ENCODE assay signal across 9 cellular contexts in the genomic region with DNA sequence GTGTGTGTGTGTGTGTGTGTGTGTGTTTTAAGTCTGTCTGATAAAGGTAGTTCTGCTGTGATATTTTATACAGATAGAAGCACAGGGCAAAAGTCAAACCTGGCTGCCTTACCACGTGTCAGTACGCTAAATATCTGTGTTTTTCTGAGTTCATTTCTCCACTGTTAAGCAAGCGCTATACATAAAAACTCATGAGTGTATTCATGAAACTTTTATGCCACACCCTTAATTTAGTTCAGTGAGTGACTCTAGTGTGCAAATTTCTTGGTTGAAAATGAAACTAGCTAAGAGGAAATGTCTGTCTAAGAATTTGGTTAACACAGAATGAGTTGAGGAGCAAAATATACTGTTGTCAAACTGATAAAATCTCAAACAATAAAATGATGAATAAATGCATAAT. TPM values are rescaled to one million over a fixed set of nuclear protein-coding genes. Genes with fewer than 3 reads are reported as not detected.
A peak's percentile ranks its signal among the peaks of the same experiment; 100 is the strongest.
DNase-seq lines count a peak whose midpoint lies in the region; ATAC-seq, FAIRE-seq and TF ChIP-seq lines count a peak whose summit lies in the region.
"Had no signal": no experiment of that assay in that cellular context is flagged by ENCODE, and none has a peak within 500 bp of the region (broad histone marks: within the 10 kb centered on the region; RNA-seq: fewer than 3 reads in every experiment).

No MANE protein-coding gene starts in this region.

- no peaks in the 10 kb centered on the region for H3K36me3 ChIP-seq in breast epithelium

- intact Hi-C loops in Right ventricle myocardium superior (cut with DNase I) (no loop called here), breast epithelium (cut with DNase I; ENCODE audit: low total_unique reads) (no loop called here)

- no peak overlapping the region for H3K27ac ChIP-seq in breast epithelium
- H3K27ac ChIP-seq: epithelial cell of prostate had no signal

- DNase-seq in GM18507 (ENCODE audit: extremely low spot score, insufficient read length, low read depth) (peak; percentile 33), left lobe of liver (ENCODE audit: low spot score) (no peak), DMS 273 treated with DMSO at 0.1 percent for 48 hours (lab: John Stamatoyannopoulos, UW) (no peak), NCI-H1417 treated with DMSO at 0.1 percent for 48 hours (lab: John Stamatoyannopoulos, UW) (no peak), Right ventricle myocardium superior (no peak), breast epithelium (ENCODE audit: low spot score in 2 of 2) (no peak)

- H3K4me3 ChIP-seq in breast epithelium, result no peak overlapping the region

- no peaks in the 10 kb centered on the region for H3K9me3 ChIP-seq in breast epithelium

- peak; percentile 96 for ATAC-seq in GM21529 (IDR thresholded peaks at IDR 0.05; ENCODE audit: unreplicated experiment)
- peak; percentile 78 for ATAC-seq in HG03575 (IDR thresholded peaks at IDR 0.05; ENCODE audit: extremely low read depth, insufficient number of reproducible peaks, low FRiP score, unreplicated experiment)
- peak; percentile 56 for ATAC-seq in left lobe of liver
- no peak for ATAC-seq in Right ventricle myocardium superior (ENCODE audit: poor library complexity)

- H3K27me3 ChIP-seq in breast epithelium, result no peaks in the 10 kb centered on the region

- TF ChIP-seq POLR2A in breast epithelium (IDR thresholded peaks at IDR 0.05), result no peak

- H3K4me1 ChIP-seq in breast epithelium, result no peaks in the 10 kb centered on the region

- no peak for TF ChIP-seq CTCF in breast epithelium (IDR thresholded peaks at IDR 0.05)

- FAIRE-seq in GM18507 (lab: Jason Lieb, UNC), result peak; percentile 91

RNA-seq across cellular contexts. Expression of gene CASP10, which starts 11.2 kb away (rescaled TPM):
- 5.4 TPM for total RNA-seq in left lobe of liver
- 5.4 TPM for total RNA-seq in Right ventricle myocardium superior
- total RNA-seq in breast epithelium, result 10 to 100 TPM in 1 of 3 donors, 1 to 10 TPM in 2; 5.7 to 13.1 (median 9.6) TPM
